In genomic region chr13:20264271-20265018, GRCh38 we compare ENCODE assay signal across 1 cellular context.
A peak's percentile ranks its signal among the peaks of the same experiment; 100 is the strongest.
TF ChIP-seq lines count a peak whose summit lies in the region.

No MANE protein-coding gene starts in this region.

TF ChIP-seq in HepG2, 621 proteins besides CTCF, POLR2A, EP300 and RAD21 (continued from another document):
- TF ChIP-seq ZBTB33 (CRISPR knock-in tag; IDR thresholded peaks at IDR 0.05), result peak; percentile 81
